In genomic region chr9:107282759-107283620, GRCh38 we compare ENCODE assay signal across 8 cellular contexts. TPM values are rescaled to one million over a fixed set of nuclear protein-coding genes. Genes with fewer than 3 reads are reported as not detected.
DNase-seq lines count a peak whose midpoint lies in the region; ATAC-seq and TF ChIP-seq lines count a peak whose summit lies in the region.

TSS of gene RAD23B (plus strand) at chr9:107283279. CDS start at chr9:107283630, 351 bp downstream.

- peak; percentile 90 for ATAC-seq in GM19324 (IDR thresholded peaks at IDR 0.05; ENCODE audit: low FRiP score, unreplicated experiment)
- ATAC-seq in HG03469 (IDR thresholded peaks at IDR 0.05; ENCODE audit: unreplicated experiment) = peak; percentile 90
- peak; percentile 94 for ATAC-seq in left colon

- peak within 1 kb of the TSS; percentile 96 for H3K27ac Mint-ChIP-seq in activated CD4-positive, alpha-beta T cell treated with anti-CD3 and anti-CD28 coated beads, Interleukin-2, amount 10 ng/mL, durations not matched to agents 24 days and 14 days

- H3K27me3 ChIP-seq in BJ (ENCODE audit: control insufficient read depth, insufficient read depth, low read length) = no peaks in the 10 kb centered on the region

- CTCF ChIA-PET in BJ (lab: Yijun Ruan, JAX) = interaction anchor here (1.0 to 1.8 kb wide), 2 partner anchors 10 to 13 kb away, joined by 4 to 6 read pairs; no protein-coding TSS in a partner anchor

- DNase-seq in BJ (ENCODE audit: low read depth) = peak; percentile 89
- DNase-seq in NCI-H526 treated with DMSO at 0.1 percent for 48 hours (lab: John Stamatoyannopoulos, UW) = peak; percentile 90
- DNase-seq in activated CD4-positive, alpha-beta T cell treated with anti-CD3 and anti-CD28 coated beads, Interleukin-2, amount 10 ng/mL, durations not matched to agents 24 days and 14 days = peak; percentile 99
- DNase-seq in coronary artery (ENCODE audit: low spot score) = peak; percentile 99
- DNase-seq in left colon = peak; percentile 98
- peak; percentile 99 for DNase-seq in stimulated activated CD4-positive, alpha-beta T cell treated with anti-CD3 and anti-CD28 coated beads, Interleukin-1b, Interleukin-23, amount 100 ng/mL, for 48 hours

- POLR2A ChIA-PET in BJ (lab: Charles Lee) = interaction anchor here (0.6 kb wide), 2 partner anchors 503 to 1861 kb away, joined by 3 read pairs; no protein-coding TSS in a partner anchor

- H3K36me3 ChIP-seq in BJ (ENCODE audit: control insufficient read depth, insufficient read depth, low read length) = no peaks in the 10 kb centered on the region

- intact Hi-C loops in activated CD4-positive, alpha-beta T cell treated with anti-CD3 and anti-CD28 coated beads, Interleukin-2, amount 10 ng/mL, durations not matched to agents 24 days and 14 days (cut with micrococcal nuclease) = loop anchor here (1.0 to 10.0 kb wide), 6 partner anchors 39 to 1588 kb away; partner anchors contain the start of gene TMEM38B
- intact Hi-C loops in left colon (cut with DNase I, micrococcal nuclease) = no loop called here

- no peaks in the 10 kb centered on the region for H3K27me3 Mint-ChIP-seq in activated CD4-positive, alpha-beta T cell treated with anti-CD3 and anti-CD28 coated beads, Interleukin-2, amount 10 ng/mL, durations not matched to agents 24 days and 14 days

- peak within 1 kb of the TSS; percentile 98 for H3K4me3 Mint-ChIP-seq in activated CD4-positive, alpha-beta T cell treated with anti-CD3 and anti-CD28 coated beads, Interleukin-2, amount 10 ng/mL, durations not matched to agents 24 days and 14 days

- no peaks in the 10 kb centered on the region for H3K9me3 Mint-ChIP-seq in activated CD4-positive, alpha-beta T cell treated with anti-CD3 and anti-CD28 coated beads, Interleukin-2, amount 10 ng/mL, durations not matched to agents 24 days and 14 days

- H3K4me3 ChIP-seq in BJ (ENCODE audit: low read depth, low read length) (peak within 1 kb of the TSS; percentile 93), coronary artery (peak within 1 kb of the TSS; percentile 92)

- H3K27ac ChIP-seq in coronary artery = peak within 1 kb of the TSS; percentile 98 to 99

- H3K4me1 Mint-ChIP-seq in activated CD4-positive, alpha-beta T cell treated with anti-CD3 and anti-CD28 coated beads, Interleukin-2, amount 10 ng/mL, durations not matched to agents 24 days and 14 days = peaks cover 41% of the 10 kb centered on the region

- H3K36me3 Mint-ChIP-seq in activated CD4-positive, alpha-beta T cell treated with anti-CD3 and anti-CD28 coated beads, Interleukin-2, amount 10 ng/mL, durations not matched to agents 24 days and 14 days (ENCODE audit: low read depth) = peaks cover 12% of the 10 kb centered on the region

- TF ChIP-seq CTCF in BJ (IDR thresholded peaks at IDR 0.05; ENCODE audit: insufficient read depth, low read depth, low read length) (no peak), coronary artery (IDR thresholded peaks at IDR 0.05) (no peak)

RNA-seq across cellular contexts. Expression of gene RAD23B, which starts in this region (rescaled TPM):
- polyA plus RNA-seq in BJ (2011; rRNA removed) = 206 and 229 TPM in 2 replicates
- polyA minus RNA-seq in BJ (2011; rRNA and poly(A)+ RNA removed) = 191 and 335 TPM in 2 replicates
- 148 and 150 TPM in 2 replicates for total RNA-seq in activated CD4-positive, alpha-beta T cell treated with anti-CD3 and anti-CD28 coated beads, Interleukin-2, amount 10 ng/mL, durations not matched to agents 24 days and 14 days
- 10 to 100 TPM; 93.9 to 99.0 TPM for total RNA-seq in left colon

Comparison
In these comparisons a context has a peak if more than half of its experiments do, and no peak if none do; other contexts are left out.
1. Peak in every context shown above with its lines: DNase-seq, ATAC-seq, H3K4me3 ChIP-seq and H3K27ac ChIP-seq.